ENCODE assay signal across 9 cellular contexts in genomic region chr2:62706721-62707516, GRCh38. TPM values are rescaled to one million over a fixed set of nuclear protein-coding genes. Genes with fewer than 3 reads are reported as not detected.
A peak's percentile ranks its signal among the peaks of the same experiment; 100 is the strongest.
DNase-seq lines count a peak whose midpoint lies in the region; ATAC-seq and TF ChIP-seq lines count a peak whose summit lies in the region.
"Had no signal": no experiment of that assay in that cellular context is flagged by ENCODE, and none has a peak within 500 bp of the region (broad histone marks: within the 10 kb centered on the region; RNA-seq: fewer than 3 reads in every experiment).

No MANE protein-coding gene starts in this region.

- no peak for TF ChIP-seq CTCF in brain microvascular endothelial cell (IDR thresholded peaks at IDR 0.05; ENCODE audit: low read depth, low read length, missing control alignments)

- ATAC-seq in GM21619 (IDR thresholded peaks at IDR 0.05; ENCODE audit: unreplicated experiment) (no peak), HG03139 (IDR thresholded peaks at IDR 0.05; ENCODE audit: unreplicated experiment) (no peak)

- no peaks in the 10 kb centered on the region for H3K9me3 ChIP-seq in HUES64 (ENCODE audit: insufficient read depth, low read depth, low read length)
- H3K9me3 ChIP-seq in mucosa of stomach (ENCODE audit: control insufficient read depth, low read length) = no peaks in the 10 kb centered on the region
- H3K9me3 ChIP-seq: mucosa of descending colon had no signal

- peak; percentile 8 for DNase-seq in Ammon's horn (ENCODE audit: low spot score)
- no peak for DNase-seq in brain microvascular endothelial cell
- DNase-seq in NCI-H1048 (lab: John Stamatoyannopoulos, UW) = no peak
- no peak for DNase-seq in mesenteric fat pad (ENCODE audit: low spot score)

- H3K9ac ChIP-seq in HUES64 (ENCODE audit: low read depth, low read length) (peak overlapping the region; percentile 66; the same call in 1 of the 2 replicates), mucosa of stomach (ENCODE audit: low read length) (peak overlapping the region; percentile 84)

- in situ Hi-C loops in brain microvascular endothelial cell (cut with HindIII; ENCODE audit: low pct_ligation_motif_present, low sequenced_read_pairs) = no loop called here

- no peak overlapping the region for H3K27ac ChIP-seq in HUES64 (ENCODE audit: low read depth, low read length)
- no peak overlapping the region for H3K27ac ChIP-seq in brain microvascular endothelial cell

- H3K4me3 ChIP-seq in HUES64 (ENCODE audit: low read length) (peak overlapping the region; percentile 79), brain microvascular endothelial cell (ENCODE audit: low read depth, low read length) (peak overlapping the region; percentile 87), mucosa of stomach (ENCODE audit: low read length) (peak overlapping the region; percentile 23)

- peaks cover 39% of the 10 kb centered on the region for H3K36me3 ChIP-seq in HUES64 (ENCODE audit: insufficient read depth, low read length)
- H3K36me3 ChIP-seq in brain microvascular endothelial cell (replicated peaks) = peaks cover 4% of the 10 kb centered on the region
- H3K36me3 ChIP-seq in mucosa of stomach (ENCODE audit: control insufficient read depth, insufficient read depth, low read length) = no peaks in the 10 kb centered on the region

- H3K4me1 ChIP-seq in HUES64 (ENCODE audit: insufficient read depth, low read length) (peaks cover 29% of the 10 kb centered on the region; the same call in 1 of the 2 replicates), mucosa of stomach (ENCODE audit: control insufficient read depth, insufficient read depth, low read length) (peaks cover 14% of the 10 kb centered on the region)

- no peaks in the 10 kb centered on the region for H3K27me3 ChIP-seq in HUES64 (ENCODE audit: insufficient read depth, low read length)
- no peaks in the 10 kb centered on the region for H3K27me3 ChIP-seq in brain microvascular endothelial cell (replicated peaks)
- H3K27me3 ChIP-seq in mucosa of stomach (ENCODE audit: control insufficient read depth, insufficient read depth, low read length) = no peaks in the 10 kb centered on the region

- 83% methylated on average over 7 of the region's 7 CpGs for WGBS in HUES64

RNA-seq across cellular contexts. Expression of gene EHBP1, which starts 1.4 kb away (rescaled TPM):
- polyA plus RNA-seq in HUES64 (2013, experiment 1 of 2) = 23.1 TPM
- polyA plus RNA-seq in HUES64 (2013, experiment 2 of 2) = 31.1 TPM
- 70.8 TPM for total RNA-seq in mesenteric fat pad

Comparison
In these comparisons a context has a peak if more than half of its experiments do, and no peak if none do; other contexts are left out.
1. H3K4me3 ChIP-seq: peak in every context shown above with its lines; median percentile 87 in brain microvascular endothelial cell; 79 in HUES64; 23 in mucosa of stomach.